In the genomic region with DNA sequence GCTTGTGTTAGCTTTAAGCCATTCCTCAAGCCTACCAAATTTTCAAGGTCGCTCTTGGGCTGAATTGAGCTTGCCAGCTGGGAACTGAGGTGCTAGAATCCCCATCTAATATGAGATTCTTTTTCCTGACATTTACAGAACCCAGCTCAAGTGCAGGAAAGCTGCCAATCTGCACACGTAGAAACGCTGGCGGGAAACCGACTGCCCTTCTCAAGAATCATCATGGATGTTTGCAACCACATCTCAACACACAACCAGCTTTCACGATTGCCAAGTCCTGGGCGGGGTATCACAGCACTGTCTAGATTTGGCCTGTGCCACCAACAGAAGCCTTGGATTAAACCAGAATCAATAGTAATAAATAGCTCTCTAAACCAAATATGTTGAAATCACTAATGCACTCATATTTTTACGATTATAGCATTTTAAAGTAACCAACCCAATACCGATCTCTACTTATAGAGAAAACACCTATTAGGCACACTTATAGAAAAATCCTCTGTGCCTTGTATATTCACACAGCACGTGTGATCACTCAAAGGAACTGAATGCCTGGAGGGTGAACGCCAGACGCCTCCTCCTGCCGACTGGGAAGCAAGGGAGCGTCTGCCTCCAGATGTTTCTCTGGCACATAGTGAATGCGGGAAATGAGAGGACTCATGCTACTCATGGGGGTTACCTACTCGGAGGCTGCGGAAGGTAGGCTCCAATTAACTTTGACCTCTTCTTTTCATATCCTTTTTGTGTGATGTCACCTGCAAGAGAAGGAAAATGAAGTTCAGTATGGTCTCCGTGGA, we compare ENCODE assay signal across 11 cellular contexts.
DNase-seq lines count a peak whose midpoint lies in the region; ATAC-seq and TF ChIP-seq lines count a peak whose summit lies in the region.
"Had no signal": no experiment of that assay in that cellular context is flagged by ENCODE, and none has a peak within 500 bp of the region (broad histone marks: within the 10 kb centered on the region; RNA-seq: fewer than 3 reads in every experiment).

No MANE protein-coding gene starts in this region.

- ATAC-seq in heart left ventricle (no peak), GM21360 (IDR thresholded peaks at IDR 0.05; ENCODE audit: unreplicated experiment) (no peak)

- peak overlapping the region; percentile 82 for H3K4me3 Mint-ChIP-seq in activated T-helper 2 cell treated with anti-CD3 and anti-CD28 coated beads, Interferon-gamma antibody, Interleukin-2, Interleukin-4, amounts not matched to agents 10 μg/mL and 5 μg/mL and 100 μg/mL, durations not matched to agents 14 hours and 24 hours and 36 hours (ENCODE audit: low read depth)

- H3K9me3 ChIP-seq in heart left ventricle = no peaks in the 10 kb centered on the region

- H3K27me3 Mint-ChIP-seq in activated T-helper 2 cell treated with anti-CD3 and anti-CD28 coated beads, Interferon-gamma antibody, Interleukin-2, Interleukin-4, amounts not matched to agents 10 μg/mL and 5 μg/mL and 100 μg/mL, durations not matched to agents 14 hours and 24 hours and 36 hours (ENCODE audit: low read depth) = no peaks in the 10 kb centered on the region

- peak overlapping the region in 2 of 12 donors; percentile 53 to 58 for H3K4me3 ChIP-seq in heart left ventricle
- H3K4me3 ChIP-seq: cardiac muscle cell had no signal

- peaks cover 2% of the 10 kb centered on the region for H3K36me3 Mint-ChIP-seq in activated T-helper 2 cell treated with anti-CD3 and anti-CD28 coated beads, Interferon-gamma antibody, Interleukin-2, Interleukin-4, amounts not matched to agents 10 μg/mL and 5 μg/mL and 100 μg/mL, durations not matched to agents 14 hours and 24 hours and 36 hours (ENCODE audit: low read depth)

- DNase-seq in cardiac septum (ENCODE audit: low spot score) (peak; percentile 24), heart left ventricle (no peak), left kidney (ENCODE audit: low read depth, low spot score) (peak; percentile 53), ureter (ENCODE audit: low spot score) (peak; percentile 35), ecto neural progenitor cell (ENCODE audit: low spot score) (no peak), COLO668 (lab: John Stamatoyannopoulos, UW; ENCODE audit: unreplicated experiment) (no peak)
- no peak for DNase-seq in activated T-helper 2 cell treated with anti-CD3 and anti-CD28 coated beads, Interferon-gamma antibody, Interleukin-2, Interleukin-4, amounts not matched to agents 10 μg/mL and 5 μg/mL and 100 μg/mL, durations not matched to agents 14 hours and 24 hours and 36 hours (ENCODE audit: low spot score)
- DNase-seq: NCI-H1694 treated with DMSO at 0.1 percent for 48 hours; stimulated activated CD4-positive, alpha-beta T cell treated with anti-CD3 and anti-CD28 coated beads, Interleukin-15, amount 100 ng/mL, for 24 hours had no signal

- no peaks in the 10 kb centered on the region for H3K9me3 Mint-ChIP-seq in activated T-helper 2 cell treated with anti-CD3 and anti-CD28 coated beads, Interferon-gamma antibody, Interleukin-2, Interleukin-4, amounts not matched to agents 10 μg/mL and 5 μg/mL and 100 μg/mL, durations not matched to agents 14 hours and 24 hours and 36 hours

- H3K27me3 ChIP-seq in heart left ventricle = no peaks in the 10 kb centered on the region

- peaks cover 0 to 18% (median 5%) of the 10 kb centered on the region in 9 donors for H3K36me3 ChIP-seq in heart left ventricle
- H3K36me3 ChIP-seq: cardiac muscle cell had no signal

- TF ChIP-seq CTCF in heart left ventricle (IDR thresholded peaks at IDR 0.05) = no peak

- WGBS in heart left ventricle, 4 donors = 63 to 68% (median 66%) methylated on average over 18 of the region's 18 CpGs

- H3K27ac Mint-ChIP-seq in activated T-helper 2 cell treated with anti-CD3 and anti-CD28 coated beads, Interferon-gamma antibody, Interleukin-2, Interleukin-4, amounts not matched to agents 10 μg/mL and 5 μg/mL and 100 μg/mL, durations not matched to agents 14 hours and 24 hours and 36 hours = peak overlapping the region; percentile 74

- H3K27ac ChIP-seq in heart left ventricle = peak overlapping the region in 5 of 12 donors; percentile 16 to 90 (median 57)
- H3K27ac ChIP-seq: cardiac muscle cell had no signal

- no peak for TF ChIP-seq POLR2A in heart left ventricle (IDR thresholded peaks at IDR 0.05)

- no peaks in the 10 kb centered on the region for H3K4me1 Mint-ChIP-seq in activated T-helper 2 cell treated with anti-CD3 and anti-CD28 coated beads, Interferon-gamma antibody, Interleukin-2, Interleukin-4, amounts not matched to agents 10 μg/mL and 5 μg/mL and 100 μg/mL, durations not matched to agents 14 hours and 24 hours and 36 hours (ENCODE audit: low read depth)

- peaks cover 3 to 36% (median 16%) of the 10 kb centered on the region in 12 donors for H3K4me1 ChIP-seq in heart left ventricle

- intact Hi-C loops in cardiac septum (cut with DNase I) (no loop called here), heart left ventricle (cut with DNase I) (no loop called here)
- intact Hi-C loops in activated T-helper 2 cell treated with anti-CD3 and anti-CD28 coated beads, Interferon-gamma antibody, Interleukin-2, Interleukin-4, amounts not matched to agents 10 μg/mL and 5 μg/mL and 100 μg/mL, durations not matched to agents 14 hours and 24 hours and 36 hours (cut with micrococcal nuclease) = no loop called here

Comparison
In these comparisons a context has a peak if more than half of its experiments do, and no peak if none do; other contexts are left out.
1. DNase-seq: peak in cardiac septum (single experiment), left kidney (single experiment) and ureter (single experiment); none in heart left ventricle (0 of 5), activated T-helper 2 cell treated with anti-CD3 and anti-CD28 coated beads, Interferon-gamma antibody, Interleukin-2, Interleukin-4, amounts not matched to agents 10 μg/mL and 5 μg/mL and 100 μg/mL, durations not matched to agents 14 hours and 24 hours and 36 hours (single experiment), ecto neural progenitor cell (single experiment) and COLO668 (single experiment).